Comparison of ENCODE assay signal across 11 cellular contexts in genomic region chr16:19879241-19879792, GRCh38. TPM values are rescaled to one million over a fixed set of nuclear protein-coding genes. Genes with fewer than 3 reads are reported as not detected.
DNase-seq lines count a peak whose midpoint lies in the region; ATAC-seq and TF ChIP-seq lines count a peak whose summit lies in the region.
"Had no signal": no experiment of that assay in that cellular context is flagged by ENCODE, and none has a peak within 500 bp of the region (broad histone marks: within the 10 kb centered on the region; RNA-seq: fewer than 3 reads in every experiment).

No MANE protein-coding gene starts in this region.

- H3K27me3 ChIP-seq in RWPE2 (ENCODE audit: insufficient read depth, poor library complexity, severe bottlenecking) (peaks cover 21% of the 10 kb centered on the region), hepatocyte (no peaks in the 10 kb centered on the region), A673 (replicated peaks; ENCODE audit: insufficient read depth, low read depth, low read length, poor library complexity) (peaks cover 11% of the 10 kb centered on the region)

- DNase-seq in A172 (ENCODE audit: low spot score) = peak; percentile 54
- DNase-seq in LHCN-M2 (ENCODE audit: low read depth) = peak; percentile 36
- no peak for DNase-seq in RWPE2 (ENCODE audit: low spot score)
- peak; percentile 82 for DNase-seq in hepatocyte (ENCODE audit: low spot score)
- DNase-seq in erythroblast (lab: John Stamatoyannopoulos, UW) = no peak
- no peak for DNase-seq in GM19238 (ENCODE audit: insufficient read length, low spot score)
- no peak for DNase-seq in A673 (ENCODE audit: low spot score)
- DNase-seq: SIG-M5; stimulated activated naive CD8-positive, alpha-beta T cell treated with anti-CD3 and anti-CD28 coated beads, Interleukin-15, Interleukin-2, amounts not matched to agents 100 U/mL and 50 U/mL, for 24 hours had no signal

- CTCF ChIA-PET in A673 (lab: Charles Lee) = interaction anchor here (1.0 kb wide), 1 partner anchor 295 kb away, joined by 3 read pairs; no protein-coding TSS in a partner anchor

- H3K4me1 ChIP-seq in RWPE2 (ENCODE audit: insufficient read depth, poor library complexity, severe bottlenecking) (no peaks in the 10 kb centered on the region), hepatocyte (ENCODE audit: insufficient read depth) (peaks cover 5% of the 10 kb centered on the region), A673 (ENCODE audit: insufficient read depth, low read length, poor library complexity, severe bottlenecking) (peaks cover 23% of the 10 kb centered on the region)

- TF ChIP-seq CTCF in RWPE2 (IDR thresholded peaks at IDR 0.05; ENCODE audit: poor library complexity, severe bottlenecking) (no peak), hepatocyte (IDR thresholded peaks at IDR 0.05; ENCODE audit: poor library complexity) (no peak), A673 (conservative IDR thresholded peaks at IDR 0.05; ENCODE audit: low read depth, low read length) (no peak)

- 48% methylated on average over 13 of the region's 13 CpGs for WGBS in hepatocyte (ENCODE audit: low lambda C conversion rate, missing lambda C conversion rate)

- no peaks in the 10 kb centered on the region for H3K9me2 ChIP-seq in hepatocyte (replicated peaks; ENCODE audit: insufficient read depth)

- H3K9me3 ChIP-seq in RWPE2 (ENCODE audit: severe bottlenecking) = no peaks in the 10 kb centered on the region
- H3K9me3 ChIP-seq in hepatocyte (ENCODE audit: low read depth) = no peaks in the 10 kb centered on the region
- no peaks in the 10 kb centered on the region for H3K9me3 ChIP-seq in A673 (ENCODE audit: low read depth, low read length, poor library complexity, severe bottlenecking)

- H2AFZ ChIP-seq in hepatocyte = no peak overlapping the region
- H2AFZ ChIP-seq: parathyroid adenoma had no signal

- no peak for TF ChIP-seq POLR2A in erythroblast (IDR thresholded peaks at IDR 0.05; ENCODE audit: low read length)

- no TSS peak for BruUV-seq in A673 (replicated peaks; lab: Mats Ljungman, UMichigan)

- H3K27ac ChIP-seq in RWPE2 (ENCODE audit: poor library complexity, severe bottlenecking) (no peak overlapping the region), hepatocyte (peak overlapping the region; percentile 82), A673 (ENCODE audit: low read depth, low read length, poor library complexity, severe bottlenecking) (no peak overlapping the region)
- H3K27ac ChIP-seq: parathyroid adenoma had no signal

- H3K36me3 ChIP-seq in RWPE2 (ENCODE audit: low read depth) (no peaks in the 10 kb centered on the region), hepatocyte (replicated peaks; ENCODE audit: insufficient read depth, low read depth) (no peaks in the 10 kb centered on the region), A673 (ENCODE audit: insufficient read depth, low read length, poor library complexity, severe bottlenecking) (no peaks in the 10 kb centered on the region)

- H3K4me3 ChIP-seq in RWPE2 (ENCODE audit: severe bottlenecking) = no peak overlapping the region
- H3K4me3 ChIP-seq in hepatocyte = no peak overlapping the region
- no peak overlapping the region for H3K4me3 ChIP-seq in A673 (ENCODE audit: low read depth, low read length, poor library complexity, severe bottlenecking)

- H3K4me2 ChIP-seq in hepatocyte = no peak overlapping the region

- peaks cover 15% of the 10 kb centered on the region for H4K20me1 ChIP-seq in hepatocyte (ENCODE audit: insufficient read depth, poor library complexity, severe bottlenecking)

- H3K79me2 ChIP-seq in hepatocyte = peaks cover 81% of the 10 kb centered on the region

- intact Hi-C loops in A673 (cut with micrococcal nuclease; ENCODE audit: unreplicated experiment) = no loop called here

- ATAC-seq in RWPE2 (ENCODE audit: low read depth) = peak; percentile 47; the same call in 1 of the 3 replicates
- ATAC-seq in HG02938 (IDR thresholded peaks at IDR 0.05; ENCODE audit: unreplicated experiment) = no peak
- ATAC-seq: stimulated activated naive CD8-positive, alpha-beta T cell treated with anti-CD3 and anti-CD28 coated beads, Interleukin-15, Interleukin-2, amounts not matched to agents 100 U/mL and 50 U/mL, for 24 hours had no signal

- POLR2A ChIA-PET in A673 (lab: Charles Lee; ENCODE audit: low non-redundant PET) = no interaction called here

RNA-seq across cellular contexts. Expression of gene GPRC5B, which starts 5.3 kb away (rescaled TPM):
- 23.9 and 41.0 TPM in 2 replicates for total RNA-seq in A172 (2014; rRNA removed; shearing (Covaris generic))
- total RNA-seq in LHCN-M2 (2014; rRNA removed) = 7.2 and 9.5 TPM in 2 replicates
- 15.9 TPM for polyA plus RNA-seq in LHCN-M2 (2012)
- 34.1 and 36.2 TPM in 2 replicates for total RNA-seq in hepatocyte
- 63.4 and 73.1 TPM in 2 replicates for polyA plus RNA-seq in hepatocyte
- total RNA-seq in A673 (2021) = 4.0 and 6.9 TPM in 2 replicates

Comparison
In these comparisons a context has a peak if more than half of its experiments do, and no peak if none do; other contexts are left out.
1. DNase-seq: peak in A172 (single experiment), LHCN-M2 (single experiment) and hepatocyte (single experiment); none in RWPE2 (single experiment), erythroblast (0 of 2), GM19238 (single experiment) and A673 (single experiment).